Comparison of ENCODE assay signal across 11 cellular contexts in genomic region chr11:124898711-124899110, GRCh38. TPM values are rescaled to one million over a fixed set of nuclear protein-coding genes. Genes with fewer than 3 reads are reported as not detected.
DNase-seq lines count a peak whose midpoint lies in the region; ATAC-seq and TF ChIP-seq lines count a peak whose summit lies in the region.
"Had no signal": no experiment of that assay in that cellular context is flagged by ENCODE, and none has a peak within 500 bp of the region (broad histone marks: within the 10 kb centered on the region; RNA-seq: fewer than 3 reads in every experiment).

No MANE protein-coding gene starts in this region.

- H3K4me3 ChIP-seq in osteoblast (ENCODE audit: insufficient read depth, low read length) = peak overlapping the region; percentile 16

- TF ChIP-seq CTCF in osteoblast (IDR thresholded peaks at IDR 0.05; ENCODE audit: extremely low read depth, low read depth, low read length) (no peak), GM13977 (IDR thresholded peaks at IDR 0.05; ENCODE audit: extremely low read depth, insufficient read depth, missing control alignments) (no peak)

- ATAC-seq in GM19463 (IDR thresholded peaks at IDR 0.05; ENCODE audit: unreplicated experiment) = no peak
- no peak for ATAC-seq in HG02678 (IDR thresholded peaks at IDR 0.05; ENCODE audit: unreplicated experiment)

- peak overlapping the region; percentile 84 for H3K27ac ChIP-seq in angular gyrus (ENCODE audit: low read depth, low read length)
- H3K27ac ChIP-seq in osteoblast (ENCODE audit: low read depth, low read length) = peak overlapping the region; percentile 83
- H3K27ac ChIP-seq: C4-2B, neutrophil had no signal

- peak; percentile 67 for DNase-seq in AG20443 (ENCODE audit: low spot score)
- DNase-seq in head of caudate nucleus = peak in 40 of 42 donors; percentile 39 to 84 (median 62)
- DNase-seq in osteoblast (ENCODE audit: insufficient read length, low spot score, missing footprints) = peak; percentile 80
- no peak for DNase-seq in GM13977 (ENCODE audit: low spot score)
- DNase-seq in activated gamma-delta T cell treated with Interleukin-2 at 50 U/mL for 16 hours = no peak
- DNase-seq: T-helper 1 cell had no signal

- H3K79me2 ChIP-seq in osteoblast (ENCODE audit: insufficient read depth, low read length) = no peaks in the 10 kb centered on the region

- peak overlapping the region; percentile 62 for H3K4me2 ChIP-seq in osteoblast (ENCODE audit: insufficient read depth, low read length)

- peak overlapping the region; percentile 77 for H2AFZ ChIP-seq in osteoblast (ENCODE audit: low read length)

- H3K36me3 ChIP-seq in osteoblast (ENCODE audit: insufficient read depth, low read length) = no peaks in the 10 kb centered on the region
- H3K36me3 ChIP-seq: neutrophil had no signal

- in situ Hi-C loops in GM13977 (cut with MboI; ENCODE audit: low pct_unique_long_range_greater_than_20kb, low sequenced_read_pairs, unreplicated experiment) = no loop called here

- H4K20me1 ChIP-seq in osteoblast (ENCODE audit: insufficient read depth, low read length) = no peaks in the 10 kb centered on the region

- intact Hi-C loops in head of caudate nucleus (cut with DNase I) = no loop called here

- no peaks in the 10 kb centered on the region for H3K27me3 ChIP-seq in osteoblast (ENCODE audit: insufficient read depth, low read length)

- H3K9me3 ChIP-seq in osteoblast (ENCODE audit: low read depth, low read length) = no peaks in the 10 kb centered on the region
- H3K9me3 ChIP-seq: neutrophil had no signal

- peaks cover 49% of the 10 kb centered on the region for H3K4me1 ChIP-seq in osteoblast (ENCODE audit: insufficient read depth, low read length)

RNA-seq across cellular contexts. Expression of gene ROBO4, which starts 1.0 kb away (rescaled TPM):
- 0.36 and 0.59 TPM in 2 replicates for total RNA-seq in osteoblast

RNA-seq across cellular contexts. Expression of gene HEPN1, which starts 20.3 kb away (rescaled TPM):
- under 0.01 TPM in 1 of 2 replicates, not detected in the other for total RNA-seq in osteoblast

RNA-seq across cellular contexts. Expression of gene ROBO3, which starts 33.5 kb away (rescaled TPM):
- total RNA-seq in osteoblast = 12.7 and 18.1 TPM in 2 replicates

RNA-seq across cellular contexts. Expression of gene HEPACAM, which starts 37.1 kb away (rescaled TPM):
- under 0.01 TPM in 1 of 2 replicates, not detected in the other for total RNA-seq in osteoblast

RNA-seq across cellular contexts. Expression of gene CCDC15, which starts 55.3 kb away (rescaled TPM):
- total RNA-seq in osteoblast = 2.1 and 2.2 TPM in 2 replicates

Comparison
In these comparisons a context has a peak if more than half of its experiments do, and no peak if none do; other contexts are left out.
1. DNase-seq: peak in AG20443 (single experiment), head of caudate nucleus (40 of 42) and osteoblast (single experiment); none in GM13977 (single experiment) and activated gamma-delta T cell treated with Interleukin-2 at 50 U/mL for 16 hours (single experiment).